In the genomic region with DNA sequence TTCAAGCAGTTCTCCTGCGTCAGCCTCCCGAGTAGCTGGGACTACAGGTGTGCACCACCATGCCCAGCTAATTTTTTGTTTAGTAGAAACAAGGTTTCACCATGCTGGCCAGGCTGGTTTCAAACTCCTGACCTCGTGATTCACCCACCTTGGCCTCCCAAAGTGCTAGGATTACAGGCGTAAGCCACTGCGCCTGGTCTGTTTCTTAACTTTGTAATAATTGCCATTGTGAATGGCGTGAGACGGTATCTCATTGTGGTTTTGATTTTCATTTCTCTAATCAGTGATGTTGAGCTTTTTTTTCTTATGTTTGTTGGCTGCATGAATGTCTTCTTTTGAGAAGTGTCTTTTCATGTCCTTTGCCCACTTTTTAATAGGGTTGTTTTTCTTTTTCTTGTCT, we compare ENCODE assay signal across 6 cellular contexts.
A peak's percentile ranks its signal among the peaks of the same experiment; 100 is the strongest.
DNase-seq lines count a peak whose midpoint lies in the region; ATAC-seq and TF ChIP-seq lines count a peak whose summit lies in the region.
"Not testable (repeated sequence)": the region's sequence is repeated elsewhere in the genome, so short reads cannot be mapped to it uniquely, and the experiment has no call there.

No MANE protein-coding gene starts in this region.

- ATAC-seq in CD8-positive, alpha-beta T cell; T-helper 17 cell; activated CD8-positive, alpha-beta T cell treated with anti-CD3 and anti-CD28 coated beads for 36 hours; naive B cell (ENCODE audit: low read depth in 2 of 2); natural killer cell treated with Interleukin-12 subunit alpha and Interleukin-12 subunit beta and Interleukin-15 and Interleukin-18, amount 100 ng/mL, for 72 hours: not testable (repeated sequence)

- not testable (repeated sequence) for H3K9me3 ChIP-seq in CD8-positive, alpha-beta T cell (ENCODE audit: low read length); T-helper 17 cell (ENCODE audit: control insufficient read depth, low read length, poor library complexity, severe bottlenecking)

- peaks cover 30% of the 10 kb centered on the region for H3K36me3 Mint-ChIP-seq in CD8-positive, alpha-beta T cell
- H3K36me3 Mint-ChIP-seq in T-helper 17 cell (ENCODE audit: low read depth); naive B cell: not testable (repeated sequence)
- H3K36me3 Mint-ChIP-seq in activated CD8-positive, alpha-beta T cell treated with anti-CD3 and anti-CD28 coated beads for 36 hours (ENCODE audit: low read depth) = peaks cover 54% of the 10 kb centered on the region
- H3K36me3 Mint-ChIP-seq in activated naive CD8-positive, alpha-beta T cell = peaks cover 20% of the 10 kb centered on the region
- peaks cover 12% of the 10 kb centered on the region for H3K36me3 Mint-ChIP-seq in natural killer cell treated with Interleukin-12 subunit alpha and Interleukin-12 subunit beta and Interleukin-15 and Interleukin-18, amount 100 ng/mL, for 72 hours

- H3K27me3 ChIP-seq in CD8-positive, alpha-beta T cell (ENCODE audit: insufficient read depth, low read length) = not testable (repeated sequence)

- CTCF ChIA-PET in CD8-positive, alpha-beta T cell (lab: Charles Lee) = interaction anchor here (1.4 kb wide), 1 partner anchor 28 kb away, joined by 3 read pairs; no protein-coding TSS in a partner anchor
- CTCF ChIA-PET in activated CD8-positive, alpha-beta T cell treated with anti-CD3 and anti-CD28 coated beads for 36 hours (lab: Charles Lee) = not testable (repeated sequence)

- peaks cover 36% of the 10 kb centered on the region for H3K4me1 ChIP-seq in CD8-positive, alpha-beta T cell (ENCODE audit: insufficient read depth, low read length)

- H3K4me3 Mint-ChIP-seq in CD8-positive, alpha-beta T cell; activated CD8-positive, alpha-beta T cell treated with anti-CD3 and anti-CD28 coated beads for 36 hours; activated naive CD8-positive, alpha-beta T cell; naive B cell: not testable (repeated sequence)
- H3K4me3 Mint-ChIP-seq in T-helper 17 cell = peak overlapping the region; percentile 19
- H3K4me3 Mint-ChIP-seq in natural killer cell treated with Interleukin-12 subunit alpha and Interleukin-12 subunit beta and Interleukin-15 and Interleukin-18, amount 100 ng/mL, for 72 hours = peak overlapping the region; percentile 66

- DNase-seq in CD8-positive, alpha-beta T cell; T-helper 17 cell; activated CD8-positive, alpha-beta T cell treated with anti-CD3 and anti-CD28 coated beads for 36 hours; naive B cell; natural killer cell treated with Interleukin-12 subunit alpha and Interleukin-12 subunit beta and Interleukin-15 and Interleukin-18, amount 100 ng/mL, for 72 hours (ENCODE audit: low spot score): not testable (repeated sequence)

- not testable (repeated sequence) for H3K27me3 Mint-ChIP-seq in CD8-positive, alpha-beta T cell (ENCODE audit: low read depth); T-helper 17 cell; activated CD8-positive, alpha-beta T cell treated with anti-CD3 and anti-CD28 coated beads for 36 hours; activated naive CD8-positive, alpha-beta T cell; naive B cell; natural killer cell treated with Interleukin-12 subunit alpha and Interleukin-12 subunit beta and Interleukin-15 and Interleukin-18, amount 100 ng/mL, for 72 hours

- intact Hi-C loops in CD8-positive, alpha-beta T cell (cut with DNase I, micrococcal nuclease); activated CD8-positive, alpha-beta T cell treated with anti-CD3 and anti-CD28 coated beads for 36 hours (cut with micrococcal nuclease): not testable (repeated sequence)

- not testable (repeated sequence) for H3K9me3 Mint-ChIP-seq in CD8-positive, alpha-beta T cell; activated naive CD8-positive, alpha-beta T cell (ENCODE audit: low read depth); naive B cell; natural killer cell treated with Interleukin-12 subunit alpha and Interleukin-12 subunit beta and Interleukin-15 and Interleukin-18, amount 100 ng/mL, for 72 hours
- H3K9me3 Mint-ChIP-seq in activated CD8-positive, alpha-beta T cell treated with anti-CD3 and anti-CD28 coated beads for 36 hours = peaks cover 11% of the 10 kb centered on the region

- not testable (repeated sequence) for H3K4me3 ChIP-seq in CD8-positive, alpha-beta T cell (ENCODE audit: low read depth, low read length)

- not testable (repeated sequence) for H3K27ac ChIP-seq in CD8-positive, alpha-beta T cell (ENCODE audit: low read depth, low read length)

- not testable (repeated sequence) for TF ChIP-seq CTCF in CD8-positive, alpha-beta T cell (IDR thresholded peaks at IDR 0.05); activated CD8-positive, alpha-beta T cell treated with anti-CD3 and anti-CD28 coated beads for 36 hours (IDR thresholded peaks at IDR 0.05)

- H3K4me1 Mint-ChIP-seq in CD8-positive, alpha-beta T cell (ENCODE audit: low read depth) = peaks cover 64% of the 10 kb centered on the region
- H3K4me1 Mint-ChIP-seq in T-helper 17 cell (peaks cover 56% of the 10 kb centered on the region), naive B cell (peaks cover 31 to 48% (median 45%) of the 10 kb centered on the region in 3 donors)
- peaks cover 61% of the 10 kb centered on the region for H3K4me1 Mint-ChIP-seq in activated CD8-positive, alpha-beta T cell treated with anti-CD3 and anti-CD28 coated beads for 36 hours (ENCODE audit: low read depth)
- peaks cover 44% of the 10 kb centered on the region for H3K4me1 Mint-ChIP-seq in activated naive CD8-positive, alpha-beta T cell (ENCODE audit: low read depth)
- H3K4me1 Mint-ChIP-seq in natural killer cell treated with Interleukin-12 subunit alpha and Interleukin-12 subunit beta and Interleukin-15 and Interleukin-18, amount 100 ng/mL, for 72 hours (ENCODE audit: low read depth in 2 of 2) = peaks cover 33 to 41% of the 10 kb centered on the region in 2 donors

- peak overlapping the region; percentile 28 for H3K27ac Mint-ChIP-seq in CD8-positive, alpha-beta T cell
- not testable (repeated sequence) for H3K27ac Mint-ChIP-seq in T-helper 17 cell
- H3K27ac Mint-ChIP-seq in activated CD8-positive, alpha-beta T cell treated with anti-CD3 and anti-CD28 coated beads for 36 hours = peak overlapping the region; percentile 70
- H3K27ac Mint-ChIP-seq in activated naive CD8-positive, alpha-beta T cell = peak overlapping the region; percentile 18
- H3K27ac Mint-ChIP-seq in naive B cell = peak overlapping the region in 4 of 6 donors; percentile 43 to 89 (median 58)
- peak overlapping the region; percentile 89 to 97 for H3K27ac Mint-ChIP-seq in natural killer cell treated with Interleukin-12 subunit alpha and Interleukin-12 subunit beta and Interleukin-15 and Interleukin-18, amount 100 ng/mL, for 72 hours

- POLR2A ChIA-PET in CD8-positive, alpha-beta T cell (lab: Charles Lee) = not testable (repeated sequence)
- POLR2A ChIA-PET in activated CD8-positive, alpha-beta T cell treated with anti-CD3 and anti-CD28 coated beads for 36 hours (lab: Charles Lee) = interaction anchor here (1.4 kb wide), 1 partner anchor 49 kb away, joined by 3 read pairs; no protein-coding TSS in a partner anchor

- not testable (repeated sequence) for H3K36me3 ChIP-seq in CD8-positive, alpha-beta T cell (ENCODE audit: insufficient read depth, low read length)
